Comparison of ENCODE assay signal across 8 cellular contexts in genomic region chr2:64636105-64636873, GRCh38. TPM values are rescaled to one million over a fixed set of nuclear protein-coding genes. Genes with fewer than 3 reads are reported as not detected.
DNase-seq lines count a peak whose midpoint lies in the region; ATAC-seq and TF ChIP-seq lines count a peak whose summit lies in the region.

No MANE protein-coding gene starts in this region.

- H3K9me3 ChIP-seq in thyroid gland, result no peaks in the 10 kb centered on the region

- intact Hi-C loops in Right ventricle myocardium inferior (cut with DNase I) (no loop called here), Right ventricle myocardium superior (cut with DNase I) (no loop called here), thyroid gland (cut with DNase I) (no loop called here)
- intact Hi-C loops in activated CD8-positive, alpha-beta T cell treated with anti-CD3 and anti-CD28 coated beads for 36 hours (cut with micrococcal nuclease), result no loop called here

- no peak for TF ChIP-seq CTCF in activated CD8-positive, alpha-beta T cell treated with anti-CD3 and anti-CD28 coated beads for 36 hours (IDR thresholded peaks at IDR 0.05)
- TF ChIP-seq CTCF in thyroid gland (IDR thresholded peaks at IDR 0.05), result no peak

- H3K4me3 ChIP-seq in thyroid gland (replicated peaks in 1 of 3), result no peak overlapping the region

- H3K27ac ChIP-seq in thyroid gland, result no peak overlapping the region

- peaks cover 10 to 11% of the 10 kb centered on the region in 2 donors for H3K36me3 ChIP-seq in thyroid gland

- H3K4me1 ChIP-seq in thyroid gland, result peaks cover 12 to 36% of the 10 kb centered on the region in 2 donors

- no peaks in the 10 kb centered on the region for H3K9me3 Mint-ChIP-seq in activated CD8-positive, alpha-beta T cell treated with anti-CD3 and anti-CD28 coated beads for 36 hours

- ATAC-seq in Right ventricle myocardium inferior (no peak), Right ventricle myocardium superior (ENCODE audit: poor library complexity) (no peak), HG03095 (IDR thresholded peaks at IDR 0.05; ENCODE audit: unreplicated experiment) (peak; percentile 52)
- peak; percentile 67 for ATAC-seq in activated CD8-positive, alpha-beta T cell treated with anti-CD3 and anti-CD28 coated beads for 36 hours
- peak; percentile 49 for ATAC-seq in stimulated activated naive CD8-positive, alpha-beta T cell treated with anti-CD3 and anti-CD28 coated beads, Interleukin-15, Interleukin-2, amounts not matched to agents 100 U/mL and 50 U/mL, for 24 hours

- no peaks in the 10 kb centered on the region for H3K27me3 Mint-ChIP-seq in activated CD8-positive, alpha-beta T cell treated with anti-CD3 and anti-CD28 coated beads for 36 hours

- DNase-seq in Right ventricle myocardium inferior (ENCODE audit: missing footprints), result peak; percentile 57
- no peak for DNase-seq in Right ventricle myocardium superior
- DNase-seq in activated CD8-positive, alpha-beta T cell treated with anti-CD3 and anti-CD28 coated beads for 36 hours, result peak; percentile 40
- peak; percentile 36 for DNase-seq in stimulated activated naive CD8-positive, alpha-beta T cell treated with anti-CD3 and anti-CD28 coated beads, Interleukin-15, Interleukin-2, amounts not matched to agents 100 U/mL and 50 U/mL, for 24 hours
- no peak for DNase-seq in NCI-H2196 treated with DMSO at 0.1 percent for 48 hours (lab: John Stamatoyannopoulos, UW; ENCODE audit: unreplicated experiment)
- DNase-seq in anterior cingulate cortex (lab: John Stamatoyannopoulos, UW), result no peak
- DNase-seq in thyroid gland, result no peak

- no peaks in the 10 kb centered on the region for H3K27me3 ChIP-seq in thyroid gland

- H3K4me3 Mint-ChIP-seq in activated CD8-positive, alpha-beta T cell treated with anti-CD3 and anti-CD28 coated beads for 36 hours, result peak overlapping the region; percentile 60

- no peak for TF ChIP-seq POLR2A in thyroid gland (IDR thresholded peaks at IDR 0.05)

- POLR2A ChIA-PET in activated CD8-positive, alpha-beta T cell treated with anti-CD3 and anti-CD28 coated beads for 36 hours (lab: Charles Lee), result interaction anchor here (0.6 to 3.6 kb wide), 7 partner anchors 8 to 120 kb away, joined by 3 to 20 read pairs (median 4); partner anchors contain the start of genes AFTPH and SERTAD2

- H3K4me1 Mint-ChIP-seq in activated CD8-positive, alpha-beta T cell treated with anti-CD3 and anti-CD28 coated beads for 36 hours (ENCODE audit: low read depth), result peaks cover 58% of the 10 kb centered on the region

- WGBS in thyroid gland, 2 donors, result 83 to 91% methylated on average over 35 to 36 of the region's 36 CpGs

- CTCF ChIA-PET in activated CD8-positive, alpha-beta T cell treated with anti-CD3 and anti-CD28 coated beads for 36 hours (lab: Charles Lee), result interaction anchor here (0.9 to 5.3 kb wide), 11 partner anchors 10 to 74 kb away, joined by 3 to 28 read pairs (median 7); partner anchors contain the start of gene SERTAD2

- H3K27ac Mint-ChIP-seq in activated CD8-positive, alpha-beta T cell treated with anti-CD3 and anti-CD28 coated beads for 36 hours, result peak overlapping the region; percentile 86

- H3K36me3 Mint-ChIP-seq in activated CD8-positive, alpha-beta T cell treated with anti-CD3 and anti-CD28 coated beads for 36 hours (ENCODE audit: low read depth), result peaks cover 37% of the 10 kb centered on the region

RNA-seq across cellular contexts. Expression of gene SERTAD2, which starts 17.4 kb away (rescaled TPM):
- total RNA-seq in Right ventricle myocardium inferior (13.6 TPM), Right ventricle myocardium superior (12.8 TPM), thyroid gland (10 to 100 TPM; 13.7 to 17.3 (median 16.6) TPM)
- total RNA-seq in activated CD8-positive, alpha-beta T cell treated with anti-CD3 and anti-CD28 coated beads for 36 hours, result 10 to 100 TPM; 31.2 to 33.9 TPM

Comparison
In these comparisons a context has a peak if more than half of its experiments do, and no peak if none do; other contexts are left out.
1. DNase-seq: peak in Right ventricle myocardium inferior (single experiment), activated CD8-positive, alpha-beta T cell treated with anti-CD3 and anti-CD28 coated beads for 36 hours (single experiment) and stimulated activated naive CD8-positive, alpha-beta T cell treated with anti-CD3 and anti-CD28 coated beads, Interleukin-15, Interleukin-2, amounts not matched to agents 100 U/mL and 50 U/mL, for 24 hours (single experiment); none in Right ventricle myocardium superior (single experiment), NCI-H2196 treated with DMSO at 0.1 percent for 48 hours (single experiment), anterior cingulate cortex (0 of 58) and thyroid gland (0 of 2).
2. ATAC-seq: peak in HG03095 (single experiment), activated CD8-positive, alpha-beta T cell treated with anti-CD3 and anti-CD28 coated beads for 36 hours (single experiment) and stimulated activated naive CD8-positive, alpha-beta T cell treated with anti-CD3 and anti-CD28 coated beads, Interleukin-15, Interleukin-2, amounts not matched to agents 100 U/mL and 50 U/mL, for 24 hours (single experiment); none in Right ventricle myocardium inferior (single experiment) and Right ventricle myocardium superior (single experiment).